In genomic region chrX:112651766-112652165, GRCh38 we compare ENCODE assay signal across 23 cellular contexts. TPM values are rescaled to one million over a fixed set of nuclear protein-coding genes. Genes with fewer than 3 reads are reported as not detected.
DNase-seq lines count a peak whose midpoint lies in the region; ATAC-seq and TF ChIP-seq lines count a peak whose summit lies in the region.
"Had no signal": no experiment of that assay in that cellular context is flagged by ENCODE, and none has a peak within 500 bp of the region (broad histone marks: within the 10 kb centered on the region; RNA-seq: fewer than 3 reads in every experiment).

No MANE protein-coding gene starts in this region.

- H3K4me2 ChIP-seq in smooth muscle cell, result peak overlapping the region; percentile 50
- H3K4me2 ChIP-seq: BLaER1 treated with 17β-estradiol and CSF1 and Interleukin-3, amounts not matched to agents 10 nM and 100 nM had no signal

- ATAC-seq in omental fat pad (ENCODE audit: low FRiP score), result no peak
- ATAC-seq in natural killer cell treated with Interleukin-12 subunit alpha and Interleukin-12 subunit beta and Interleukin-15 and Interleukin-18, amount 100 ng/mL, for 72 hours, result no peak
- ATAC-seq: CD8-positive, alpha-beta T cell had no signal

- no peaks in the 10 kb centered on the region for H3K36me3 ChIP-seq in smooth muscle cell (ENCODE audit: low read depth)
- H3K36me3 ChIP-seq: BLaER1 treated with 17β-estradiol and CSF1 and Interleukin-3, amounts not matched to agents 10 nM and 100 nM; HAP-1; MG63 had no signal

- H3K27ac Mint-ChIP-seq in natural killer cell treated with Interleukin-12 subunit alpha and Interleukin-12 subunit beta and Interleukin-15 and Interleukin-18, amount 100 ng/mL, for 72 hours, result no peak overlapping the region
- H3K27ac Mint-ChIP-seq: CD8-positive, alpha-beta T cell had no signal

- DNase-seq in HCEC 1CT, result peak; percentile 72
- peak; percentile 1 for DNase-seq in amniotic epithelial cell (ENCODE audit: low read depth)
- DNase-seq in fibroblast of peridontal ligament (ENCODE audit: extremely low read depth), result peak; percentile 38
- DNase-seq in smooth muscle cell (lab: John Stamatoyannopoulos, UW; ENCODE audit: unreplicated experiment), result no peak
- DNase-seq in omental fat pad (ENCODE audit: low spot score), result no peak
- no peak for DNase-seq in natural killer cell treated with Interleukin-12 subunit alpha and Interleukin-12 subunit beta and Interleukin-15 and Interleukin-18, amount 100 ng/mL, for 72 hours (ENCODE audit: low spot score)
- DNase-seq in stimulated activated naive CD4-positive, alpha-beta T cell treated with Interleukin-2 at 50 U/mL for 16 hours (lab: John Stamatoyannopoulos, UW), result no peak
- DNase-seq in NK-92 (lab: John Stamatoyannopoulos, UW; ENCODE audit: unreplicated experiment), result no peak
- DNase-seq: ACHN; CD8-positive, alpha-beta T cell; DMS153; GDM1; Kasumi-1; MG63; NCI-H1417 treated with DMSO at 0.1 percent for 48 hours; NCI-H187; NCI-H446 treated with DMSO at 0.1 percent for 48 hours; NCI-H526 treated with DMSO at 0.1 percent for 48 hours; RPMI8226; SHP77 had no signal

- H3K4me3 Mint-ChIP-seq in natural killer cell treated with Interleukin-12 subunit alpha and Interleukin-12 subunit beta and Interleukin-15 and Interleukin-18, amount 100 ng/mL, for 72 hours, result no peak overlapping the region
- H3K4me3 Mint-ChIP-seq: CD8-positive, alpha-beta T cell had no signal

- H3K79me2 ChIP-seq in smooth muscle cell (ENCODE audit: low read depth), result no peaks in the 10 kb centered on the region

- no peaks in the 10 kb centered on the region for H3K27me3 ChIP-seq in smooth muscle cell (ENCODE audit: low read depth)
- H3K27me3 ChIP-seq: MG63 had no signal

- H3K4me1 ChIP-seq in smooth muscle cell (ENCODE audit: low read depth), result no peaks in the 10 kb centered on the region
- H3K4me1 ChIP-seq: BLaER1 treated with 17β-estradiol and CSF1 and Interleukin-3, amounts not matched to agents 10 nM and 100 nM; HAP-1 had no signal

- no peaks in the 10 kb centered on the region for H3F3A ChIP-seq in smooth muscle cell (ENCODE audit: low read depth)

- no peak overlapping the region for H2AFZ ChIP-seq in smooth muscle cell (ENCODE audit: low read depth)

- no peaks in the 10 kb centered on the region for H3K9me3 Mint-ChIP-seq in natural killer cell treated with Interleukin-12 subunit alpha and Interleukin-12 subunit beta and Interleukin-15 and Interleukin-18, amount 100 ng/mL, for 72 hours

- peak overlapping the region; percentile 25 for H3K9ac ChIP-seq in smooth muscle cell (ENCODE audit: low read depth)
- H3K9ac ChIP-seq: BLaER1 treated with 17β-estradiol and CSF1 and Interleukin-3, amounts not matched to agents 10 nM and 100 nM had no signal

- H3K36me3 Mint-ChIP-seq in natural killer cell treated with Interleukin-12 subunit alpha and Interleukin-12 subunit beta and Interleukin-15 and Interleukin-18, amount 100 ng/mL, for 72 hours, result no peaks in the 10 kb centered on the region

- WGBS in smooth muscle cell (ENCODE audit: low lambda C conversion rate), result 42% methylated on average over 3 of the region's 3 CpGs

- H3K27me3 Mint-ChIP-seq in natural killer cell treated with Interleukin-12 subunit alpha and Interleukin-12 subunit beta and Interleukin-15 and Interleukin-18, amount 100 ng/mL, for 72 hours, result peaks cover 8 to 14% of the 10 kb centered on the region in 2 donors

- H4K20me1 ChIP-seq in smooth muscle cell (ENCODE audit: low read depth), result no peaks in the 10 kb centered on the region
- H4K20me1 ChIP-seq: BLaER1 treated with 17β-estradiol and CSF1 and Interleukin-3, amounts not matched to agents 10 nM and 100 nM had no signal

- no peak overlapping the region for H3K4me3 ChIP-seq in smooth muscle cell
- H3K4me3 ChIP-seq: BLaER1 treated with 17β-estradiol and CSF1 and Interleukin-3, amounts not matched to agents 10 nM and 100 nM; HAP-1; MG63; SK-N-MC had no signal

- peaks cover 5% of the 10 kb centered on the region for H3K9me3 ChIP-seq in smooth muscle cell (replicated peaks; ENCODE audit: low read depth)
- H3K9me3 ChIP-seq: HAP-1, MG63 had no signal

- TF ChIP-seq CTCF in smooth muscle cell (IDR thresholded peaks at IDR 0.05; ENCODE audit: borderline replicate concordance, insufficient read depth, poor library complexity, severe bottlenecking), result no peak
- no peak for TF ChIP-seq CTCF in omental fat pad (IDR thresholded peaks at IDR 0.05)

- H3K27ac ChIP-seq in smooth muscle cell (ENCODE audit: low read depth), result no peak overlapping the region
- H3K27ac ChIP-seq: BLaER1 treated with 17β-estradiol and CSF1 and Interleukin-3, amounts not matched to agents 10 nM and 100 nM; SK-N-MC had no signal

- H3K4me1 Mint-ChIP-seq in natural killer cell treated with Interleukin-12 subunit alpha and Interleukin-12 subunit beta and Interleukin-15 and Interleukin-18, amount 100 ng/mL, for 72 hours (ENCODE audit: low read depth in 2 of 2), result no peaks in the 10 kb centered on the region

RNA-seq across cellular contexts. Expression of gene LHFPL1, which starts 28.0 kb away (rescaled TPM):
- 0.99 and 2.4 TPM in 2 replicates for total RNA-seq in smooth muscle cell
- polyA plus RNA-seq in smooth muscle cell, result 0.30 and 0.58 TPM in 2 replicates
- not detected for total RNA-seq in omental fat pad
- total RNA-seq in natural killer cell treated with Interleukin-12 subunit alpha and Interleukin-12 subunit beta and Interleukin-15 and Interleukin-18, amount 100 ng/mL, for 72 hours, result not detected
- total RNA-seq: CD8-positive, alpha-beta T cell had no signal

Comparison
In these comparisons a context has a peak if more than half of its experiments do, and no peak if none do; other contexts are left out.
1. DNase-seq: peak in HCEC 1CT (single experiment), amniotic epithelial cell (single experiment) and fibroblast of peridontal ligament (single experiment); none in smooth muscle cell (single experiment), omental fat pad (single experiment), natural killer cell treated with Interleukin-12 subunit alpha and Interleukin-12 subunit beta and Interleukin-15 and Interleukin-18, amount 100 ng/mL, for 72 hours (single experiment), stimulated activated naive CD4-positive, alpha-beta T cell treated with Interleukin-2 at 50 U/mL for 16 hours (single experiment) and NK-92 (single experiment).